In the genomic region with DNA sequence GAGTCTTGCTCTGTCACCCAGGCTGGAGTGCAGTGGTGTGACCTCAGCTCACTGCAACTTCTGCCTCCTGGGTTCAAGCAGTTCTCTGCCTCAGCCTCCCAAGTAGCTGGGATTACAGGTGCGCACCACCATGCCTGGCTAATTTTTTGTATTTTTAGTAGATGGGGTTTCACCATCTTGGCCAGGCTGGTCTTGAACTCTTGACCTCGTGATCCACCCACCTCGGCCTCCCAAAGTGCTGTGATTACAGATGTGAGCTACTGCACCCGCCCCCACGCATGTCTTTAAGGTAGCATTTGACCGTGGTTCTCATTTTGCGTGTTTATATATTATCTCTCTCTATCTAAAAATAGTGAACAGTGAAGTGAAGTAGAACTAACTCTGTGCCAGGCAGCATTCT, we compare ENCODE assay signal across 8 cellular contexts. TPM values are rescaled to one million over a fixed set of nuclear protein-coding genes. Genes with fewer than 3 reads are reported as not detected.
DNase-seq lines count a peak whose midpoint lies in the region; ATAC-seq and TF ChIP-seq lines count a peak whose summit lies in the region.
"Not testable (repeated sequence)": the region's sequence is repeated elsewhere in the genome, so short reads cannot be mapped to it uniquely, and the experiment has no call there.
"Had no signal": no experiment of that assay in that cellular context is flagged by ENCODE, and none has a peak within 500 bp of the region (broad histone marks: within the 10 kb centered on the region; RNA-seq: fewer than 3 reads in every experiment).

No MANE protein-coding gene starts in this region.

- H3K79me2 ChIP-seq in Loucy (ENCODE audit: insufficient read depth, low read length), result peaks cover 80% of the 10 kb centered on the region

- not testable (repeated sequence) for H3K27ac ChIP-seq in CD4-positive, CD25-positive, alpha-beta regulatory T cell (ENCODE audit: insufficient read depth, low read length, poor library complexity, severe bottlenecking)
- H3K27ac ChIP-seq in ascending aorta (peak overlapping the region; percentile 30 to 90), psoas muscle (peak overlapping the region; percentile 96)

- not testable (repeated sequence) for H3F3A ChIP-seq in Loucy (ENCODE audit: low read depth)

- ATAC-seq in CD4-positive, CD25-positive, alpha-beta regulatory T cell (ENCODE audit: low read depth in 2 of 2); activated CD4-positive, alpha-beta T cell treated with anti-CD3 and anti-CD28 coated beads for 36 hours; psoas muscle: not testable (repeated sequence)

- not testable (repeated sequence) for H3K9me3 Mint-ChIP-seq in CD4-positive, CD25-positive, alpha-beta regulatory T cell; activated CD4-positive, alpha-beta T cell treated with anti-CD3 and anti-CD28 coated beads for 36 hours (ENCODE audit: low read depth); activated T-helper 1 cell treated with anti-CD3 and anti-CD28 coated beads, Interleukin-12 subunit alpha, Interleukin-12 subunit beta, Interleukin-2, Interleukin-4 antibody, amounts not matched to agents 30 ng/mL and 10 ng/mL and 1 ng/mL, durations not matched to agents 14 hours and 24 hours and 36 hours; mesothelial cell of epicardium

- peak overlapping the region; percentile 91 to 99 (median 96) for H3K4me3 Mint-ChIP-seq in CD4-positive, CD25-positive, alpha-beta regulatory T cell
- peak overlapping the region; percentile 100 for H3K4me3 Mint-ChIP-seq in activated CD4-positive, alpha-beta T cell treated with anti-CD3 and anti-CD28 coated beads for 36 hours
- peak overlapping the region; percentile 97 for H3K4me3 Mint-ChIP-seq in activated T-helper 1 cell treated with anti-CD3 and anti-CD28 coated beads, Interleukin-12 subunit alpha, Interleukin-12 subunit beta, Interleukin-2, Interleukin-4 antibody, amounts not matched to agents 30 ng/mL and 10 ng/mL and 1 ng/mL, durations not matched to agents 14 hours and 24 hours and 36 hours
- not testable (repeated sequence) for H3K4me3 Mint-ChIP-seq in mesothelial cell of epicardium

- H3K4me3 ChIP-seq in CD4-positive, CD25-positive, alpha-beta regulatory T cell (ENCODE audit: low read depth, low read length), result peak overlapping the region; percentile 68
- peak overlapping the region; percentile 42 for H3K4me3 ChIP-seq in Loucy (ENCODE audit: low read length, poor library complexity, severe bottlenecking)
- H3K4me3 ChIP-seq in ascending aorta, result not testable (repeated sequence)
- peak overlapping the region; percentile 35 for H3K4me3 ChIP-seq in psoas muscle

- POLR2A ChIA-PET in activated CD4-positive, alpha-beta T cell treated with anti-CD3 and anti-CD28 coated beads for 36 hours (lab: Charles Lee), result not testable (repeated sequence)

- H3K27me3 Mint-ChIP-seq in CD4-positive, CD25-positive, alpha-beta regulatory T cell; activated CD4-positive, alpha-beta T cell treated with anti-CD3 and anti-CD28 coated beads for 36 hours; activated T-helper 1 cell treated with anti-CD3 and anti-CD28 coated beads, Interleukin-12 subunit alpha, Interleukin-12 subunit beta, Interleukin-2, Interleukin-4 antibody, amounts not matched to agents 30 ng/mL and 10 ng/mL and 1 ng/mL, durations not matched to agents 14 hours and 24 hours and 36 hours (ENCODE audit: insufficient read depth); mesothelial cell of epicardium (ENCODE audit: low read depth): not testable (repeated sequence)

- H3K9ac ChIP-seq in Loucy (ENCODE audit: low read depth, low read length, poor library complexity, severe bottlenecking), result not testable (repeated sequence)

- H3K36me3 Mint-ChIP-seq in CD4-positive, CD25-positive, alpha-beta regulatory T cell, result peaks cover 32% of the 10 kb centered on the region
- H3K36me3 Mint-ChIP-seq in activated CD4-positive, alpha-beta T cell treated with anti-CD3 and anti-CD28 coated beads for 36 hours (ENCODE audit: low read depth), result peaks cover 53% of the 10 kb centered on the region
- H3K36me3 Mint-ChIP-seq in activated T-helper 1 cell treated with anti-CD3 and anti-CD28 coated beads, Interleukin-12 subunit alpha, Interleukin-12 subunit beta, Interleukin-2, Interleukin-4 antibody, amounts not matched to agents 30 ng/mL and 10 ng/mL and 1 ng/mL, durations not matched to agents 14 hours and 24 hours and 36 hours (ENCODE audit: low read depth), result peaks cover 42% of the 10 kb centered on the region
- H3K36me3 Mint-ChIP-seq in mesothelial cell of epicardium, result peaks cover 23% of the 10 kb centered on the region

- H2AFZ ChIP-seq in Loucy (ENCODE audit: low read length), result not testable (repeated sequence)

- CTCF ChIA-PET in activated CD4-positive, alpha-beta T cell treated with anti-CD3 and anti-CD28 coated beads for 36 hours (lab: Charles Lee), result interaction anchor here (3.5 kb wide), 1 partner anchor 11 kb away, joined by 21 read pairs; no protein-coding TSS in a partner anchor

- not testable (repeated sequence) for H3K9me2 ChIP-seq in Loucy (replicated peaks; ENCODE audit: low read depth, low read length)

- H4K20me1 ChIP-seq in Loucy (ENCODE audit: insufficient read depth, low read length, poor library complexity, severe bottlenecking), result peaks cover 15% of the 10 kb centered on the region

- H3K9me3 ChIP-seq in CD4-positive, CD25-positive, alpha-beta regulatory T cell (ENCODE audit: control insufficient read depth in 2 of 2, low read length in 2 of 2); Loucy (ENCODE audit: insufficient read depth, low read depth, low read length); ascending aorta; psoas muscle: not testable (repeated sequence)

- H3K27me3 ChIP-seq in CD4-positive, CD25-positive, alpha-beta regulatory T cell (ENCODE audit: control insufficient read depth, insufficient read depth, low read length); Loucy (ENCODE audit: insufficient read depth, low read length, poor library complexity, severe bottlenecking); ascending aorta; psoas muscle (ENCODE audit: insufficient read depth in 3 of 3, low read length in 2 of 3): not testable (repeated sequence)

- peaks cover 51% of the 10 kb centered on the region for H3K36me3 ChIP-seq in CD4-positive, CD25-positive, alpha-beta regulatory T cell (ENCODE audit: control insufficient read depth, insufficient read depth, low read length)
- H3K36me3 ChIP-seq in Loucy (ENCODE audit: insufficient read depth, low read length), result peaks cover 19% of the 10 kb centered on the region; the same call in 1 of the 2 replicates
- H3K36me3 ChIP-seq in ascending aorta, result peaks cover 32% of the 10 kb centered on the region in 2 donors
- H3K36me3 ChIP-seq in psoas muscle (ENCODE audit: insufficient read depth in 1 of 2, low read depth in 1 of 2), result peaks cover 2 to 57% of the 10 kb centered on the region in 2 donors

- peak overlapping the region; percentile 96 for H3K4me2 ChIP-seq in Loucy (ENCODE audit: low read depth, low read length, poor library complexity, severe bottlenecking)

- H3K4me1 Mint-ChIP-seq in CD4-positive, CD25-positive, alpha-beta regulatory T cell, result peaks cover 30 to 82% (median 58%) of the 10 kb centered on the region in 4 donors
- H3K4me1 Mint-ChIP-seq in activated CD4-positive, alpha-beta T cell treated with anti-CD3 and anti-CD28 coated beads for 36 hours, result peaks cover 54% of the 10 kb centered on the region
- H3K4me1 Mint-ChIP-seq in activated T-helper 1 cell treated with anti-CD3 and anti-CD28 coated beads, Interleukin-12 subunit alpha, Interleukin-12 subunit beta, Interleukin-2, Interleukin-4 antibody, amounts not matched to agents 30 ng/mL and 10 ng/mL and 1 ng/mL, durations not matched to agents 14 hours and 24 hours and 36 hours (ENCODE audit: low read depth), result peaks cover 65% of the 10 kb centered on the region
- H3K4me1 Mint-ChIP-seq in mesothelial cell of epicardium, result peaks cover 20% of the 10 kb centered on the region

- peaks cover 64% of the 10 kb centered on the region for H3K4me1 ChIP-seq in CD4-positive, CD25-positive, alpha-beta regulatory T cell (ENCODE audit: control insufficient read depth, insufficient read depth, low read length, poor library complexity, severe bottlenecking)
- H3K4me1 ChIP-seq in Loucy (ENCODE audit: insufficient read depth, low read length, poor library complexity, severe bottlenecking), result peaks cover 46% of the 10 kb centered on the region
- peaks cover 0 to 55% of the 10 kb centered on the region in 2 donors for H3K4me1 ChIP-seq in ascending aorta
- H3K4me1 ChIP-seq in psoas muscle, result peaks cover 53% of the 10 kb centered on the region

- DNase-seq in CD4-positive, CD25-positive, alpha-beta regulatory T cell; activated CD4-positive, alpha-beta T cell treated with anti-CD3 and anti-CD28 coated beads for 36 hours; activated T-helper 1 cell treated with anti-CD3 and anti-CD28 coated beads, Interleukin-12 subunit alpha, Interleukin-12 subunit beta, Interleukin-2, Interleukin-4 antibody, amounts not matched to agents 30 ng/mL and 10 ng/mL and 1 ng/mL, durations not matched to agents 14 hours and 24 hours and 36 hours (ENCODE audit: low spot score); mesothelial cell of epicardium (ENCODE audit: low spot score in 2 of 2, unreplicated experiment in 2 of 2); psoas muscle: not testable (repeated sequence)
- peak in 1 of 2 donors; percentile 59 for DNase-seq in ascending aorta (ENCODE audit: low spot score in 2 of 2)

- H3K27ac Mint-ChIP-seq in CD4-positive, CD25-positive, alpha-beta regulatory T cell, result peak overlapping the region; percentile 80 to 97 (median 91)
- H3K27ac Mint-ChIP-seq in activated CD4-positive, alpha-beta T cell treated with anti-CD3 and anti-CD28 coated beads for 36 hours, result peak overlapping the region; percentile 84
- peak overlapping the region; percentile 61 for H3K27ac Mint-ChIP-seq in activated T-helper 1 cell treated with anti-CD3 and anti-CD28 coated beads, Interleukin-12 subunit alpha, Interleukin-12 subunit beta, Interleukin-2, Interleukin-4 antibody, amounts not matched to agents 30 ng/mL and 10 ng/mL and 1 ng/mL, durations not matched to agents 14 hours and 24 hours and 36 hours
- H3K27ac Mint-ChIP-seq in mesothelial cell of epicardium, result peak overlapping the region; percentile 21

- TF ChIP-seq CTCF in Loucy (conservative IDR thresholded peaks at IDR 0.05; ENCODE audit: low read length); ascending aorta (IDR thresholded peaks at IDR 0.05); mesothelial cell of epicardium (IDR thresholded peaks at IDR 0.05; ENCODE audit: unreplicated experiment); psoas muscle (IDR thresholded peaks at IDR 0.05): not testable (repeated sequence)

- intact Hi-C loops in activated CD4-positive, alpha-beta T cell treated with anti-CD3 and anti-CD28 coated beads for 36 hours (cut with DNase I, micrococcal nuclease), result loop anchor here (5.0 to 10.0 kb wide), 4 partner anchors 182 to 1359 kb away; a partner anchor contains a TSS
- intact Hi-C loops in activated T-helper 1 cell treated with anti-CD3 and anti-CD28 coated beads, Interleukin-12 subunit alpha, Interleukin-12 subunit beta, Interleukin-2, Interleukin-4 antibody, amounts not matched to agents 30 ng/mL and 10 ng/mL and 1 ng/mL, durations not matched to agents 14 hours and 24 hours and 36 hours (cut with micrococcal nuclease), result loop anchor here (5.0 kb wide), 1 partner anchor 853 kb away; a partner anchor contains a TSS
- intact Hi-C loops in ascending aorta (cut with DNase I); psoas muscle (cut with DNase I): not testable (repeated sequence)

- WGBS in psoas muscle, 3 donors, result 83 to 93% (median 91%) methylated on average over 7 of the region's 7 CpGs

RNA-seq across cellular contexts. Expression of a gene that starts 2.3 kb away (rescaled TPM):
- total RNA-seq in CD4-positive, CD25-positive, alpha-beta regulatory T cell, result 150 TPM
- 100 to 1,000 TPM; 453 to 527 (median 478) TPM for polyA plus RNA-seq in CD4-positive, CD25-positive, alpha-beta regulatory T cell
- total RNA-seq in activated CD4-positive, alpha-beta T cell treated with anti-CD3 and anti-CD28 coated beads for 36 hours, result 100 to 1,000 TPM; 294 to 390 TPM
- 425 and 429 TPM in 2 replicates for total RNA-seq in activated T-helper 1 cell treated with anti-CD3 and anti-CD28 coated beads, Interleukin-12 subunit alpha, Interleukin-12 subunit beta, Interleukin-2, Interleukin-4 antibody, amounts not matched to agents 30 ng/mL and 10 ng/mL and 1 ng/mL, durations not matched to agents 14 hours and 24 hours and 36 hours
- 103 TPM for total RNA-seq in ascending aorta
- 187 to 207 TPM (median 200 TPM) in 3 replicates for total RNA-seq in mesothelial cell of epicardium
- total RNA-seq in psoas muscle, result 100 to 1,000 TPM; 389 to 467 (median 417) TPM
- polyA plus RNA-seq in psoas muscle, result 100 to 1,000 TPM; 430 to 441 (median 432) TPM

RNA-seq across cellular contexts. Expression of a gene that starts 23.2 kb away (rescaled TPM):
- total RNA-seq in CD4-positive, CD25-positive, alpha-beta regulatory T cell, result 30.9 TPM
- polyA plus RNA-seq in CD4-positive, CD25-positive, alpha-beta regulatory T cell, result 10 to 100 TPM; 10.3 to 35.6 (median 23.0) TPM
- total RNA-seq in activated CD4-positive, alpha-beta T cell treated with anti-CD3 and anti-CD28 coated beads for 36 hours, result 10 to 100 TPM; 26.8 to 28.2 TPM
- 57.0 and 60.5 TPM in 2 replicates for total RNA-seq in activated T-helper 1 cell treated with anti-CD3 and anti-CD28 coated beads, Interleukin-12 subunit alpha, Interleukin-12 subunit beta, Interleukin-2, Interleukin-4 antibody, amounts not matched to agents 30 ng/mL and 10 ng/mL and 1 ng/mL, durations not matched to agents 14 hours and 24 hours and 36 hours
- total RNA-seq in ascending aorta (not detected), mesothelial cell of epicardium (2.0 to 2.3 TPM (median 2.2 TPM) in 3 replicates), psoas muscle (under 1 TPM in 1 of 4 donors, not detected in 3; 0.12 TPM)
- polyA plus RNA-seq in psoas muscle, result under 1 TPM in 2 of 3 donors, not detected in 1; 0.01 TPM
- total RNA-seq: occipital lobe had no signal

Comparison
In these comparisons a context has a peak if more than half of its experiments do, and no peak if none do; other contexts are left out.
1. H3K27ac Mint-ChIP-seq: peak in every context shown above with its lines; median percentile 91 in CD4-positive, CD25-positive, alpha-beta regulatory T cell; 84 in activated CD4-positive, alpha-beta T cell treated with anti-CD3 and anti-CD28 coated beads for 36 hours; 61 in activated T-helper 1 cell treated with anti-CD3 and anti-CD28 coated beads, Interleukin-12 subunit alpha, Interleukin-12 subunit beta, Interleukin-2, Interleukin-4 antibody, amounts not matched to agents 30 ng/mL and 10 ng/mL and 1 ng/mL, durations not matched to agents 14 hours and 24 hours and 36 hours; 21 in mesothelial cell of epicardium.